Comparison of ENCODE assay signal across 8 cellular contexts in the genomic region with DNA sequence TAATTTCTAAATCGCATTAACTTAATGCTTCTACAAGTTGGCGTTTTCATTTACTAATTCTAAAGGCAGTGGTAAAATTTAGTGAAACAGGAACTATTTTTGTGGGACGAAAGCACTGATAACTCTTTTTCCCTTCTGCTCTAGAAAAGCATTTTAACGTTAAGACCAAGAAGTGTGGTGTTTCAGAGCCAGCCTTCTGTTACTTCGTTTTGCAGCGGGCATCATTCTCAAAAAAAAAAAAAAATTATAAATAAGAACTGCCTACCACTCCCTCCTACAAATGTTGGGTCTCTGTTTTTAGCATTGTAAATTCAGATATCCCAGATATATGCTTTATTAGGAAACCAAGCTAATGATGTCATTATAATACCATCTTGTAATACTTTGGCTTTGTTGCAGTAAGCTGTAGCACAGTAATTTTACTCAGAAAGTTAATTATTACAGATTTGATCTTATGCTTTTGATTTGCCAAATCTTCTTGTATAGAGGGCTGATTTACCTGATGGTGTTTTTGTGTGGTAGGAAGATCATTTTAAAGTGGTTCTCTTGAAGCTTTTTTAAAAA.
A peak's percentile ranks its signal among the peaks of the same experiment; 100 is the strongest.
DNase-seq lines count a peak whose midpoint lies in the region; ATAC-seq and TF ChIP-seq lines count a peak whose summit lies in the region.

No MANE protein-coding gene starts in this region.

- TF ChIP-seq CTCF in DND-41 (IDR thresholded peaks at IDR 0.05; ENCODE audit: borderline replicate concordance, extremely low read depth, low read length, poor library complexity, severe bottlenecking) = no peak
- TF ChIP-seq CTCF in OCI-LY3 (IDR thresholded peaks at IDR 0.05; ENCODE audit: low read depth, low read length) = no peak
- TF ChIP-seq CTCF in parathyroid adenoma (IDR thresholded peaks at IDR 0.05) = no peak

- H3K9me3 ChIP-seq in DND-41 (ENCODE audit: insufficient read depth, low read length, severe bottlenecking) = no peaks in the 10 kb centered on the region
- H3K9me3 ChIP-seq in OCI-LY3 (ENCODE audit: insufficient read depth, low read length) = no peaks in the 10 kb centered on the region
- H3K9me3 ChIP-seq in parathyroid adenoma (ENCODE audit: control insufficient read depth, low read length) = no peaks in the 10 kb centered on the region

- H3K4me1 ChIP-seq in DND-41 (ENCODE audit: insufficient read depth, low read length) (peaks cover 36% of the 10 kb centered on the region), OCI-LY3 (ENCODE audit: low read length) (peaks cover 14% of the 10 kb centered on the region), parathyroid adenoma (peaks cover 4% of the 10 kb centered on the region)

- no peak for ATAC-seq in DND-41 (ENCODE audit: insufficient read depth, low read depth)

- H3K27ac ChIP-seq in DND-41 (ENCODE audit: low read length) (peak overlapping the region; percentile 63), OCI-LY3 (ENCODE audit: low read length) (peak overlapping the region; percentile 61), epithelial cell of prostate (peak overlapping the region; percentile 80), parathyroid adenoma (peak overlapping the region; percentile 65)

- H3K79me2 ChIP-seq in DND-41 (ENCODE audit: insufficient read depth, low read length) (peaks cover 62% of the 10 kb centered on the region), OCI-LY3 (ENCODE audit: low read length) (peaks cover 61% of the 10 kb centered on the region), parathyroid adenoma (peaks cover 10% of the 10 kb centered on the region)

- peak overlapping the region; percentile 69 for H3K4me2 ChIP-seq in DND-41 (ENCODE audit: insufficient read depth, low read length)
- H3K4me2 ChIP-seq in OCI-LY3 (ENCODE audit: low read length) = peak overlapping the region; percentile 87
- H3K4me2 ChIP-seq in parathyroid adenoma (ENCODE audit: low read length) = peak overlapping the region; percentile 62

- H3K27me3 ChIP-seq in DND-41 (ENCODE audit: insufficient read depth, low read length, poor library complexity) (no peaks in the 10 kb centered on the region), OCI-LY3 (ENCODE audit: low read depth, low read length) (no peaks in the 10 kb centered on the region), parathyroid adenoma (ENCODE audit: control insufficient read depth, insufficient read depth, low read length) (no peaks in the 10 kb centered on the region)

- H3K9ac ChIP-seq in DND-41 (ENCODE audit: low read depth, low read length) (peak overlapping the region; percentile 86), OCI-LY3 (ENCODE audit: low read length) (peak overlapping the region; percentile 89), parathyroid adenoma (no peak overlapping the region)

- H3K4me3 ChIP-seq in DND-41 (ENCODE audit: low read depth in 1 of 2, low read length in 2 of 2) (peak overlapping the region; percentile 49 to 61), OCI-LY3 (ENCODE audit: low read length) (peak overlapping the region; percentile 87), parathyroid adenoma (ENCODE audit: low read depth, low read length) (peak overlapping the region; percentile 85)

- H2AFZ ChIP-seq in DND-41 (ENCODE audit: low read depth, low read length) (peak overlapping the region; percentile 61), OCI-LY3 (ENCODE audit: low read depth, low read length) (no peak overlapping the region), parathyroid adenoma (peak overlapping the region; percentile 80)

- peaks cover 17% of the 10 kb centered on the region; the same call in 1 of the 2 replicates for H4K20me1 ChIP-seq in DND-41 (ENCODE audit: insufficient read depth, low read length)
- peaks cover 9% of the 10 kb centered on the region; the same call in 1 of the 2 replicates for H4K20me1 ChIP-seq in OCI-LY3 (ENCODE audit: insufficient read depth, low read length)

- H3K36me3 ChIP-seq in DND-41 (ENCODE audit: insufficient read depth, low read length) = no peaks in the 10 kb centered on the region; the same call in 1 of the 2 replicates
- H3K36me3 ChIP-seq in OCI-LY3 (replicated peaks; ENCODE audit: low read depth, low read length) = no peaks in the 10 kb centered on the region
- H3K36me3 ChIP-seq in parathyroid adenoma (ENCODE audit: control insufficient read depth, insufficient read depth, low read length) = no peaks in the 10 kb centered on the region

- no peak for DNase-seq in DND-41
- DNase-seq in epithelial cell of prostate (ENCODE audit: low read depth, low spot score) = no peak
- no peak for DNase-seq in NCI-H1092 treated with DMSO at 0.1 percent for 48 hours (lab: John Stamatoyannopoulos, UW)
- DNase-seq in middle frontal gyrus (ENCODE audit: extremely low spot score, low spot score) = no peak
- DNase-seq in SKM-1 treated with dmso at 0.1 percent for 144 hours (lab: John Stamatoyannopoulos, UW; ENCODE audit: unreplicated experiment) = no peak
- no peak for DNase-seq in NCI-H526 (lab: John Stamatoyannopoulos, UW)
